Comparison of ENCODE assay signal across 1 cellular context in the genomic region with DNA sequence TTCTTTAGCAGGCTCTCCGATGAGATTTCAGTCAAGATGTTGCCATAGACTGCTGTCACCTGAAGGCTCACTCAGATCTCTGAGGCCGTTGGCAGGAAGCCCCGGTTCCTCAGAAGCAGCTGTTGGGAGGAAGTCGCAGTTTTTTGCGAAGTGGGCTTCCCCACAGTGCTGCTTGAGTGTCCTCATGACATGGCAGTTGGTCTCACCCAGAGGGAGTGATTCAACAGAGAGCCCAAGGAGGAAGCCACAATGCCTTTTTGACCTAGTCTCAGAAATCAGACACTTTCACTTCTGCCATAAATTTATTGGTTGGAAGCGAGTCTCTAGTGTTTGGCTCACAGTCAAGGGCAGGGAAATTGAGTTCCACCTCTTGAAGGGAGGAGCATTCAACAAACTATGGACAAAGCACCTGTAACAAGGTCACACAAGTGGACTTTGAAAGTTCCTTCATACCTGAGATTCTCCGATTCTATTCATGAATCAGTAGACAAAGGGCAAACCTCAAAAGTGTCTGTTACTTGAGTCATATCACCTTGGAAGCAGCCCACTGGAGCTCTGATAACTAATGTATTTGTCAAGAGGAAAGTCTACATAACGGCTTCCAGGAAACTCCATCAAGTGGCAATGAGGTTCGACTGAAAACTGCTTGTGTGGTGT.
TF ChIP-seq lines count a peak whose summit lies in the region.

No MANE protein-coding gene starts in this region.

TF ChIP-seq in HepG2, 621 proteins besides CTCF, POLR2A, EP300 and RAD21 (continued from another document and continues in another):
- TF ChIP-seq, protein P1, sequence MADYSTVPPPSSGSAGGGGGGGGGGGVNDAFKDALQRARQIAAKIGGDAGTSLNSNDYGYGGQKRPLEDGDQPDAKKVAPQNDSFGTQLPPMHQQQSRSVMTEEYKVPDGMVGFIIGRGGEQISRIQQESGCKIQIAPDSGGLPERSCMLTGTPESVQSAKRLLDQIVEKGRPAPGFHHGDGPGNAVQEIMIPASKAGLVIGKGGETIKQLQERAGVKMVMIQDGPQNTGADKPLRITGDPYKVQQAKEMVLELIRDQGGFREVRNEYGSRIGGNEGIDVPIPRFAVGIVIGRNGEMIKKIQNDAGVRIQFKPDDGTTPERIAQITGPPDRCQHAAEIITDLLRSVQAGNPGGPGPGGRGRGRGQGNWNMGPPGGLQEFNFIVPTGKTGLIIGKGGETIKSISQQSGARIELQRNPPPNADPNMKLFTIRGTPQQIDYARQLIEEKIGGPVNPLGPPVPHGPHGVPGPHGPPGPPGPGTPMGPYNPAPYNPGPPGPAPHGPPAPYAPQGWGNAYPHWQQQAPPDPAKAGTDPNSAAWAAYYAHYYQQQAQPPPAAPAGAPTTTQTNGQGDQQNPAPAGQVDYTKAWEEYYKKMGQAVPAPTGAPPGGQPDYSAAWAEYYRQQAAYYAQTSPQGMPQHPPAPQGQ (CRISPR knock-in tag; IDR thresholded peaks at IDR 0.05; ENCODE audit: borderline replicate concordance): no peak
- TF ChIP-seq RELA (CRISPR knock-in tag; IDR thresholded peaks at IDR 0.05) (no peak), SOX6 (IDR thresholded peaks at IDR 0.05) (no peak), SOX6 (CRISPR knock-in tag; IDR thresholded peaks at IDR 0.05) (peak; percentile 75), ZFP90 (CRISPR knock-in tag; IDR thresholded peaks at IDR 0.05; ENCODE audit: borderline replicate concordance) (no peak), MAF1 (CRISPR knock-in tag; IDR thresholded peaks at IDR 0.05; ENCODE audit: borderline replicate concordance) (no peak), HNF4G (IDR thresholded peaks at IDR 0.05; ENCODE audit: borderline replicate concordance, low read depth, low read length) (peak; percentile 72), HNF4G (CRISPR knock-in tag; IDR thresholded peaks at IDR 0.05; ENCODE audit: borderline replicate concordance, low read depth) (no peak), ZNF878 (CRISPR knock-in tag; IDR thresholded peaks at IDR 0.05) (no peak), NR2F2 (IDR thresholded peaks at IDR 0.05; ENCODE audit: borderline replicate concordance, low read depth) (no peak), ZBTB7B (CRISPR knock-in tag; IDR thresholded peaks at IDR 0.05) (0 out of 2 replicates have a peak, but pooled peaks have one; percentile 29), SMARCC2 (IDR thresholded peaks at IDR 0.05) (peak; percentile 57; the same call in 1 of the 2 replicates), SAP130 (CRISPR knock-in tag; IDR thresholded peaks at IDR 0.05; ENCODE audit: low read depth) (0 out of 2 replicates have a peak, but pooled peaks have one; percentile 42), ZEB1 (IDR thresholded peaks at IDR 0.05; ENCODE audit: insufficient replicate concordance, low read depth) (peak; percentile 86), NCOA2 (CRISPR knock-in tag; IDR thresholded peaks at IDR 0.05) (peak; percentile 84), ELF3 (CRISPR knock-in tag; IDR thresholded peaks at IDR 0.05) (peak; percentile 81), SIX4 (CRISPR knock-in tag; IDR thresholded peaks at IDR 0.05) (peak; percentile 72), NFIC (IDR thresholded peaks at IDR 0.05; ENCODE audit: low read length) (peak; percentile 57; the same call in 1 of the 2 replicates), ZNF792 (CRISPR knock-in tag; IDR thresholded peaks at IDR 0.05) (0 out of 2 replicates have a peak, but pooled peaks have one; percentile 47), RARA (CRISPR knock-in tag; IDR thresholded peaks at IDR 0.05) (peak; percentile 81), ZNF644 (CRISPR knock-in tag; IDR thresholded peaks at IDR 0.05; ENCODE audit: low read depth) (peak; percentile 79; the same call in 1 of the 2 replicates), BCL6 (CRISPR knock-in tag; IDR thresholded peaks at IDR 0.05) (peak; percentile 96), TMF1 (CRISPR knock-in tag; IDR thresholded peaks at IDR 0.05; ENCODE audit: low read depth) (no peak), RXRA (CRISPR knock-in tag; IDR thresholded peaks at IDR 0.05) (peak; percentile 34; the same call in 1 of the 2 replicates), SIN3B (IDR thresholded peaks at IDR 0.05; ENCODE audit: low read length) (no peak), ZNF24 (IDR thresholded peaks at IDR 0.05) (no peak), MIER3 (CRISPR knock-in tag; IDR thresholded peaks at IDR 0.05; ENCODE audit: borderline replicate concordance) (peak; percentile 22; the same call in 1 of the 2 replicates), HMG20B (CRISPR knock-in tag; conservative IDR thresholded peaks at IDR 0.05) (peak; percentile 77), MAFG (CRISPR knock-in tag; IDR thresholded peaks at IDR 0.05) (no peak), ZNF546 (CRISPR knock-in tag; conservative IDR thresholded peaks at IDR 0.05) (no peak), JUN (CRISPR knock-in tag; IDR thresholded peaks at IDR 0.05) (peak; percentile 69), CREM (IDR thresholded peaks at IDR 0.05) (peak; percentile 65; the same call in 1 of the 2 replicates), CREM (CRISPR knock-in tag; IDR thresholded peaks at IDR 0.05) (no peak), ZNF180 (CRISPR knock-in tag; IDR thresholded peaks at IDR 0.05; ENCODE audit: borderline replicate concordance, low read depth) (no peak), ZMYM4 (CRISPR knock-in tag; IDR thresholded peaks at IDR 0.05) (peak; percentile 81), HMG20A (CRISPR knock-in tag; IDR thresholded peaks at IDR 0.05; ENCODE audit: borderline replicate concordance) (peak; percentile 61; the same call in 1 of the 2 replicates), RFX3 (CRISPR knock-in tag; IDR thresholded peaks at IDR 0.05) (peak; percentile 52; the same call in 1 of the 2 replicates), IRF2 (CRISPR knock-in tag; IDR thresholded peaks at IDR 0.05) (peak; percentile 56; the same call in 1 of the 2 replicates), GFI1 (CRISPR knock-in tag; IDR thresholded peaks at IDR 0.05; ENCODE audit: borderline replicate concordance) (peak; percentile 67; the same call in 1 of the 2 replicates), RCOR2 (CRISPR knock-in tag; IDR thresholded peaks at IDR 0.05) (peak; percentile 81)
- TF ChIP-seq, protein P2, sequence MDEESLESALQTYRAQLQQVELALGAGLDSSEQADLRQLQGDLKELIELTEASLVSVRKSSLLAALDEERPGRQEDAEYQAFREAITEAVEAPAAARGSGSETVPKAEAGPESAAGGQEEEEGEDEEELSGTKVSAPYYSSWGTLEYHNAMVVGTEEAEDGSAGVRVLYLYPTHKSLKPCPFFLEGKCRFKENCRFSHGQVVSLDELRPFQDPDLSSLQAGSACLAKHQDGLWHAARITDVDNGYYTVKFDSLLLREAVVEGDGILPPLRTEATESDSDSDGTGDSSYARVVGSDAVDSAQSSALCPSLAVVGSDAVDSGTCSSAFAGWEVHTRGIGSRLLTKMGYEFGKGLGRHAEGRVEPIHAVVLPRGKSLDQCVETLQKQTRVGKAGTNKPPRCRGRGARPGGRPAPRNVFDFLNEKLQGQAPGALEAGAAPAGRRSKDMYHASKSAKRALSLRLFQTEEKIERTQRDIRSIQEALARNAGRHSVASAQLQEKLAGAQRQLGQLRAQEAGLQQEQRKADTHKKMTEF (CRISPR knock-in tag; IDR thresholded peaks at IDR 0.05): peak; percentile 43; the same call in 1 of the 2 replicates
- TF ChIP-seq, protein P3, sequence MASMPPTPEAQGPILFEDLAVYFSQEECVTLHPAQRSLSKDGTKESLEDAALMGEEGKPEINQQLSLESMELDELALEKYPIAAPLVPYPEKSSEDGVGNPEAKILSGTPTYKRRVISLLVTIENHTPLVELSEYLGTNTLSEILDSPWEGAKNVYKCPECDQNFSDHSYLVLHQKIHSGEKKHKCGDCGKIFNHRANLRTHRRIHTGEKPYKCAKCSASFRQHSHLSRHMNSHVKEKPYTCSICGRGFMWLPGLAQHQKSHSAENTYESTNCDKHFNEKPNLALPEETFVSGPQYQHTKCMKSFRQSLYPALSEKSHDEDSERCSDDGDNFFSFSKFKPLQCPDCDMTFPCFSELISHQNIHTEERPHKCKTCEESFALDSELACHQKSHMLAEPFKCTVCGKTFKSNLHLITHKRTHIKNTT (CRISPR knock-in tag; IDR thresholded peaks at IDR 0.05): no peak
- TF ChIP-seq, protein P4, sequence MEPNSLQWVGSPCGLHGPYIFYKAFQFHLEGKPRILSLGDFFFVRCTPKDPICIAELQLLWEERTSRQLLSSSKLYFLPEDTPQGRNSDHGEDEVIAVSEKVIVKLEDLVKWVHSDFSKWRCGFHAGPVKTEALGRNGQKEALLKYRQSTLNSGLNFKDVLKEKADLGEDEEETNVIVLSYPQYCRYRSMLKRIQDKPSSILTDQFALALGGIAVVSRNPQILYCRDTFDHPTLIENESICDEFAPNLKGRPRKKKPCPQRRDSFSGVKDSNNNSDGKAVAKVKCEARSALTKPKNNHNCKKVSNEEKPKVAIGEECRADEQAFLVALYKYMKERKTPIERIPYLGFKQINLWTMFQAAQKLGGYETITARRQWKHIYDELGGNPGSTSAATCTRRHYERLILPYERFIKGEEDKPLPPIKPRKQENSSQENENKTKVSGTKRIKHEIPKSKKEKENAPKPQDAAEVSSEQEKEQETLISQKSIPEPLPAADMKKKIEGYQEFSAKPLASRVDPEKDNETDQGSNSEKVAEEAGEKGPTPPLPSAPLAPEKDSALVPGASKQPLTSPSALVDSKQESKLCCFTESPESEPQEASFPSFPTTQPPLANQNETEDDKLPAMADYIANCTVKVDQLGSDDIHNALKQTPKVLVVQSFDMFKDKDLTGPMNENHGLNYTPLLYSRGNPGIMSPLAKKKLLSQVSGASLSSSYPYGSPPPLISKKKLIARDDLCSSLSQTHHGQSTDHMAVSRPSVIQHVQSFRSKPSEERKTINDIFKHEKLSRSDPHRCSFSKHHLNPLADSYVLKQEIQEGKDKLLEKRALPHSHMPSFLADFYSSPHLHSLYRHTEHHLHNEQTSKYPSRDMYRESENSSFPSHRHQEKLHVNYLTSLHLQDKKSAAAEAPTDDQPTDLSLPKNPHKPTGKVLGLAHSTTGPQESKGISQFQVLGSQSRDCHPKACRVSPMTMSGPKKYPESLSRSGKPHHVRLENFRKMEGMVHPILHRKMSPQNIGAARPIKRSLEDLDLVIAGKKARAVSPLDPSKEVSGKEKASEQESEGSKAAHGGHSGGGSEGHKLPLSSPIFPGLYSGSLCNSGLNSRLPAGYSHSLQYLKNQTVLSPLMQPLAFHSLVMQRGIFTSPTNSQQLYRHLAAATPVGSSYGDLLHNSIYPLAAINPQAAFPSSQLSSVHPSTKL (CRISPR knock-in tag; IDR thresholded peaks at IDR 0.05): peak; percentile 91
- TF ChIP-seq, protein P5, sequence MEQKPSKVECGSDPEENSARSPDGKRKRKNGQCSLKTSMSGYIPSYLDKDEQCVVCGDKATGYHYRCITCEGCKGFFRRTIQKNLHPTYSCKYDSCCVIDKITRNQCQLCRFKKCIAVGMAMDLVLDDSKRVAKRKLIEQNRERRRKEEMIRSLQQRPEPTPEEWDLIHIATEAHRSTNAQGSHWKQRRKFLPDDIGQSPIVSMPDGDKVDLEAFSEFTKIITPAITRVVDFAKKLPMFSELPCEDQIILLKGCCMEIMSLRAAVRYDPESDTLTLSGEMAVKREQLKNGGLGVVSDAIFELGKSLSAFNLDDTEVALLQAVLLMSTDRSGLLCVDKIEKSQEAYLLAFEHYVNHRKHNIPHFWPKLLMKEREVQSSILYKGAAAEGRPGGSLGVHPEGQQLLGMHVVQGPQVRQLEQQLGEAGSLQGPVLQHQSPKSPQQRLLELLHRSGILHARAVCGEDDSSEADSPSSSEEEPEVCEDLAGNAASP (CRISPR knock-in tag; IDR thresholded peaks at IDR 0.05; ENCODE audit: borderline replicate concordance): peak; percentile 43; the same call in 1 of the 2 replicates
- TF ChIP-seq, protein P6, sequence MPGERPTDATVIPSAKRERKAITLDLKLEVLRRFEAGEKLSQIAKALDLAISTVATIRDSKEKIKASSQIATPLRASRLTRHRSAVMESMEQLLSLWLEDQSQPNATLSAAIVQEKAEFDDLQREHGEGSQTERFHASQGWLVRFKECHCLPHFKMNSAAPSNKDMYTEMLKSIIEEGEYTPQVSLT (CRISPR knock-in tag; IDR thresholded peaks at IDR 0.05; ENCODE audit: borderline replicate concordance, low read depth): 0 out of 2 replicates have a peak, but pooled peaks have one; percentile 40
- TF ChIP-seq, protein P7, sequence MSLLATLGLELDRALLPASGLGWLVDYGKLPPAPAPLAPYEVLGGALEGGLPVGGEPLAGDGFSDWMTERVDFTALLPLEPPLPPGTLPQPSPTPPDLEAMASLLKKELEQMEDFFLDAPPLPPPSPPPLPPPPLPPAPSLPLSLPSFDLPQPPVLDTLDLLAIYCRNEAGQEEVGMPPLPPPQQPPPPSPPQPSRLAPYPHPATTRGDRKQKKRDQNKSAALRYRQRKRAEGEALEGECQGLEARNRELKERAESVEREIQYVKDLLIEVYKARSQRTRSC (CRISPR knock-in tag; IDR thresholded peaks at IDR 0.05; ENCODE audit: low read depth): no peak
- TF ChIP-seq, protein P8, sequence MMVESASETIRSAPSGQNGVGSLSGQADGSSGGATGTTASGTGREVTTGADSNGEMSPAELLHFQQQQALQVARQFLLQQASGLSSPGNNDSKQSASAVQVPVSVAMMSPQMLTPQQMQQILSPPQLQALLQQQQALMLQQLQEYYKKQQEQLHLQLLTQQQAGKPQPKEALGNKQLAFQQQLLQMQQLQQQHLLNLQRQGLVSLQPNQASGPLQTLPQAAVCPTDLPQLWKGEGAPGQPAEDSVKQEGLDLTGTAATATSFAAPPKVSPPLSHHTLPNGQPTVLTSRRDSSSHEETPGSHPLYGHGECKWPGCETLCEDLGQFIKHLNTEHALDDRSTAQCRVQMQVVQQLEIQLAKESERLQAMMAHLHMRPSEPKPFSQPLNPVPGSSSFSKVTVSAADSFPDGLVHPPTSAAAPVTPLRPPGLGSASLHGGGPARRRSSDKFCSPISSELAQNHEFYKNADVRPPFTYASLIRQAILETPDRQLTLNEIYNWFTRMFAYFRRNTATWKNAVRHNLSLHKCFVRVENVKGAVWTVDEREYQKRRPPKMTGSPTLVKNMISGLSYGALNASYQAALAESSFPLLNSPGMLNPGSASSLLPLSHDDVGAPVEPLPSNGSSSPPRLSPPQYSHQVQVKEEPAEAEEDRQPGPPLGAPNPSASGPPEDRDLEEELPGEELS (CRISPR knock-in tag; IDR thresholded peaks at IDR 0.05): peak; percentile 32; the same call in 1 of the 2 replicates
- TF ChIP-seq, protein P9, sequence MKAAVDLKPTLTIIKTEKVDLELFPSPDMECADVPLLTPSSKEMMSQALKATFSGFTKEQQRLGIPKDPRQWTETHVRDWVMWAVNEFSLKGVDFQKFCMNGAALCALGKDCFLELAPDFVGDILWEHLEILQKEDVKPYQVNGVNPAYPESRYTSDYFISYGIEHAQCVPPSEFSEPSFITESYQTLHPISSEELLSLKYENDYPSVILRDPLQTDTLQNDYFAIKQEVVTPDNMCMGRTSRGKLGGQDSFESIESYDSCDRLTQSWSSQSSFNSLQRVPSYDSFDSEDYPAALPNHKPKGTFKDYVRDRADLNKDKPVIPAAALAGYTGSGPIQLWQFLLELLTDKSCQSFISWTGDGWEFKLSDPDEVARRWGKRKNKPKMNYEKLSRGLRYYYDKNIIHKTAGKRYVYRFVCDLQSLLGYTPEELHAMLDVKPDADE (CRISPR knock-in tag; IDR thresholded peaks at IDR 0.05): no peak
- TF ChIP-seq, protein P10, sequence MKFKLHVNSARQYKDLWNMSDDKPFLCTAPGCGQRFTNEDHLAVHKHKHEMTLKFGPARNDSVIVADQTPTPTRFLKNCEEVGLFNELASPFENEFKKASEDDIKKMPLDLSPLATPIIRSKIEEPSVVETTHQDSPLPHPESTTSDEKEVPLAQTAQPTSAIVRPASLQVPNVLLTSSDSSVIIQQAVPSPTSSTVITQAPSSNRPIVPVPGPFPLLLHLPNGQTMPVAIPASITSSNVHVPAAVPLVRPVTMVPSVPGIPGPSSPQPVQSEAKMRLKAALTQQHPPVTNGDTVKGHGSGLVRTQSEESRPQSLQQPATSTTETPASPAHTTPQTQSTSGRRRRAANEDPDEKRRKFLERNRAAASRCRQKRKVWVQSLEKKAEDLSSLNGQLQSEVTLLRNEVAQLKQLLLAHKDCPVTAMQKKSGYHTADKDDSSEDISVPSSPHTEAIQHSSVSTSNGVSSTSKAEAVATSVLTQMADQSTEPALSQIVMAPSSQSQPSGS (CRISPR knock-in tag; IDR thresholded peaks at IDR 0.05): peak; percentile 31; the same call in 1 of the 2 replicates
